ENCODE assay signal across 1 cellular context in the genomic region with DNA sequence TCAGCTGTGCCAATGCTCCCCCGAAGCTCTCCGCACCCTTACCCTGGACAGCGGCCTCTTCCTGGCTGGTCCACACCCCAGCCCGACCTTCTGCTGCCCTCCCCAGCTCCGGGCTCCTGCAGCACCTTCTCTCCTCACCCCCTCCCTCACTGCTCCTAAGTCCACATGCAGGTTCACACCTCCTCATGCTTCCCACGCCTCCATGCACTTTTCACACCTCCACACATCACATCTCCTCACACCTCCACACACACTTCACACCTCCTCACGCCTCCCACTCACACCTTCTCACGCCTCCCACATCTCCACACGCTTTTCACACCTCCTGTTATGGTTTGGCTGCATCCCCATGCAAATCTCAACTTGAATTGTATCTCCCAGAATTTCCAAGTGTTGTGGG.
TF ChIP-seq lines count a peak whose summit lies in the region.

No MANE protein-coding gene starts in this region.

TF ChIP-seq in GM12878, 131 proteins besides CTCF, POLR2A, EP300 and RAD21 (continues in another document):
- TF ChIP-seq MAX (IDR thresholded peaks at IDR 0.05; ENCODE audit: low read depth, low read length), result no peak
- TF ChIP-seq PRDM15 (CRISPR knock-in tag; IDR thresholded peaks at IDR 0.05), result no peak
- TF ChIP-seq MYC (IDR thresholded peaks at IDR 0.05; ENCODE audit: insufficient read depth, insufficient read length, insufficient replicate concordance, low read length, severe bottlenecking), result no peak
- TF ChIP-seq, protein P1, sequence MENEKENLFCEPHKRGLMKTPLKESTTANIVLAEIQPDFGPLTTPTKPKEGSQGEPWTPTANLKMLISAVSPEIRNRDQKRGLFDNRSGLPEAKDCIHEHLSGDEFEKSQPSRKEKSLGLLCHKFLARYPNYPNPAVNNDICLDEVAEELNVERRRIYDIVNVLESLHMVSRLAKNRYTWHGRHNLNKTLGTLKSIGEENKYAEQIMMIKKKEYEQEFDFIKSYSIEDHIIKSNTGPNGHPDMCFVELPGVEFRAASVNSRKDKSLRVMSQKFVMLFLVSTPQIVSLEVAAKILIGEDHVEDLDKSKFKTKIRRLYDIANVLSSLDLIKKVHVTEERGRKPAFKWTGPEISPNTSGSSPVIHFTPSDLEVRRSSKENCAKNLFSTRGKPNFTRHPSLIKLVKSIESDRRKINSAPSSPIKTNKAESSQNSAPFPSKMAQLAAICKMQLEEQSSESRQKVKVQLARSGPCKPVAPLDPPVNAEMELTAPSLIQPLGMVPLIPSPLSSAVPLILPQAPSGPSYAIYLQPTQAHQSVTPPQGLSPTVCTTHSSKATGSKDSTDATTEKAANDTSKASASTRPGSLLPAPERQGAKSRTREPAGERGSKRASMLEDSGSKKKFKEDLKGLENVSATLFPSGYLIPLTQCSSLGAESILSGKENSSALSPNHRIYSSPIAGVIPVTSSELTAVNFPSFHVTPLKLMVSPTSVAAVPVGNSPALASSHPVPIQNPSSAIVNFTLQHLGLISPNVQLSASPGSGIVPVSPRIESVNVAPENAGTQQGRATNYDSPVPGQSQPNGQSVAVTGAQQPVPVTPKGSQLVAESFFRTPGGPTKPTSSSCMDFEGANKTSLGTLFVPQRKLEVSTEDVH (IDR thresholded peaks at IDR 0.05; ENCODE audit: low read depth, partially characterized antibody), result no peak
- no peak for TF ChIP-seq ZZZ3 (IDR thresholded peaks at IDR 0.05; ENCODE audit: control insufficient read depth, insufficient read length, low read depth)
- TF ChIP-seq SMC3 (IDR thresholded peaks at IDR 0.05; ENCODE audit: borderline replicate concordance, low read length), result no peak
- TF ChIP-seq PKNOX1 (IDR thresholded peaks at IDR 0.05), result no peak
- no peak for TF ChIP-seq YY1 (IDR thresholded peaks at IDR 0.05; ENCODE audit: low read depth, low read length)
- TF ChIP-seq RBBP5 (conservative IDR thresholded peaks at IDR 0.05), result no peak
- TF ChIP-seq RAD51 (IDR thresholded peaks at IDR 0.05), result no peak
- no peak for TF ChIP-seq NRF1 (conservative IDR thresholded peaks at IDR 0.05; ENCODE audit: low read depth, low read length)
- TF ChIP-seq CUX1 (IDR thresholded peaks at IDR 0.05; ENCODE audit: insufficient replicate concordance, low read depth, low read length), result no peak
- no peak for TF ChIP-seq LARP7 (IDR thresholded peaks at IDR 0.05)
- no peak for TF ChIP-seq SREBF2 (IDR thresholded peaks at IDR 0.05; ENCODE audit: low read length)
- TF ChIP-seq NR2F1 (conservative IDR thresholded peaks at IDR 0.05), result no peak; the same call in 1 of the 2 replicates
- peak; percentile 94 for TF ChIP-seq NBN (IDR thresholded peaks at IDR 0.05)
- TF ChIP-seq IKZF1 (conservative IDR thresholded peaks at IDR 0.05), result peak; percentile 87
- no peak for TF ChIP-seq GABPA (IDR thresholded peaks at IDR 0.05; ENCODE audit: low read depth)
- TF ChIP-seq, protein P2, sequence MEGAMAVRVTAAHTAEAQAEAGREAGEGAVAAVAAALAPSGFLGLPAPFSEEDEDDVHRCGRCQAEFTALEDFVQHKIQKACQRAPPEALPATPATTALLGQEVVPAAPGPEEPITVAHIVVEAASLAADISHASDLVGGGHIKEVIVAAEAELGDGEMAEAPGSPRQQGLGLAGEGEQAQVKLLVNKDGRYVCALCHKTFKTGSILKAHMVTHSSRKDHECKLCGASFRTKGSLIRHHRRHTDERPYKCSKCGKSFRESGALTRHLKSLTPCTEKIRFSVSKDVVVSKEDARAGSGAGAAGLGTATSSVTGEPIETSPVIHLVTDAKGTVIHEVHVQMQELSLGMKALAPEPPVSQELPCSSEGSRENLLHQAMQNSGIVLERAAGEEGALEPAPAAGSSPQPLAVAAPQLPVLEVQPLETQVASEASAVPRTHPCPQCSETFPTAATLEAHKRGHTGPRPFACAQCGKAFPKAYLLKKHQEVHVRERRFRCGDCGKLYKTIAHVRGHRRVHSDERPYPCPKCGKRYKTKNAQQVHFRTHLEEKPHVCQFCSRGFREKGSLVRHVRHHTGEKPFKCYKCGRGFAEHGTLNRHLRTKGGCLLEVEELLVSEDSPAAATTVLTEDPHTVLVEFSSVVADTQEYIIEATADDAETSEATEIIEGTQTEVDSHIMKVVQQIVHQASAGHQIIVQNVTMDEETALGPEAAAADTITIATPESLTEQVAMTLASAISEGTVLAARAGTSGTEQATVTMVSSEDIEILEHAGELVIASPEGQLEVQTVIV (IDR thresholded peaks at IDR 0.05; ENCODE audit: borderline replicate concordance, partially characterized antibody), result peak; percentile 35
- peak; percentile 37 for TF ChIP-seq SKIL (IDR thresholded peaks at IDR 0.05; ENCODE audit: low read depth, poor library complexity, severe bottlenecking)
- TF ChIP-seq CEBPB (IDR thresholded peaks at IDR 0.05; ENCODE audit: borderline replicate concordance in 1 of 2, low read depth in 2 of 2, low read length in 2 of 2), result no peak
- TF ChIP-seq, protein P3, sequence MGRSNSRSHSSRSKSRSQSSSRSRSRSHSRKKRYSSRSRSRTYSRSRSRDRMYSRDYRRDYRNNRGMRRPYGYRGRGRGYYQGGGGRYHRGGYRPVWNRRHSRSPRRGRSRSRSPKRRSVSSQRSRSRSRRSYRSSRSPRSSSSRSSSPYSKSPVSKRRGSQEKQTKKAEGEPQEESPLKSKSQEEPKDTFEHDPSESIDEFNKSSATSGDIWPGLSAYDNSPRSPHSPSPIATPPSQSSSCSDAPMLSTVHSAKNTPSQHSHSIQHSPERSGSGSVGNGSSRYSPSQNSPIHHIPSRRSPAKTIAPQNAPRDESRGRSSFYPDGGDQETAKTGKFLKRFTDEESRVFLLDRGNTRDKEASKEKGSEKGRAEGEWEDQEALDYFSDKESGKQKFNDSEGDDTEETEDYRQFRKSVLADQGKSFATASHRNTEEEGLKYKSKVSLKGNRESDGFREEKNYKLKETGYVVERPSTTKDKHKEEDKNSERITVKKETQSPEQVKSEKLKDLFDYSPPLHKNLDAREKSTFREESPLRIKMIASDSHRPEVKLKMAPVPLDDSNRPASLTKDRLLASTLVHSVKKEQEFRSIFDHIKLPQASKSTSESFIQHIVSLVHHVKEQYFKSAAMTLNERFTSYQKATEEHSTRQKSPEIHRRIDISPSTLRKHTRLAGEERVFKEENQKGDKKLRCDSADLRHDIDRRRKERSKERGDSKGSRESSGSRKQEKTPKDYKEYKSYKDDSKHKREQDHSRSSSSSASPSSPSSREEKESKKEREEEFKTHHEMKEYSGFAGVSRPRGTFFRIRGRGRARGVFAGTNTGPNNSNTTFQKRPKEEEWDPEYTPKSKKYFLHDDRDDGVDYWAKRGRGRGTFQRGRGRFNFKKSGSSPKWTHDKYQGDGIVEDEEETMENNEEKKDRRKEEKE (IDR thresholded peaks at IDR 0.05), result no peak
- TF ChIP-seq ZNF207 (IDR thresholded peaks at IDR 0.05; ENCODE audit: borderline replicate concordance), result no peak
- TF ChIP-seq RELA (IDR thresholded peaks at IDR 0.05; ENCODE audit: borderline replicate concordance, partially characterized antibody), result no peak
- no peak for TF ChIP-seq CREB1 (IDR thresholded peaks at IDR 0.05; ENCODE audit: low read depth)
- TF ChIP-seq ZNF24 (IDR thresholded peaks at IDR 0.05), result no peak
- TF ChIP-seq GATAD2B (conservative IDR thresholded peaks at IDR 0.05; ENCODE audit: low read depth), result peak; percentile 53; the same call in 1 of the 2 replicates
- TF ChIP-seq KLF5 (IDR thresholded peaks at IDR 0.05; ENCODE audit: partially characterized antibody), result no peak
- TF ChIP-seq BMI1 (IDR thresholded peaks at IDR 0.05; ENCODE audit: borderline replicate concordance), result peak; percentile 85
- no peak for TF ChIP-seq EED (IDR thresholded peaks at IDR 0.05; ENCODE audit: low read depth)
- TF ChIP-seq JUNB (IDR thresholded peaks at IDR 0.05), result no peak
- TF ChIP-seq CBX5 (IDR thresholded peaks at IDR 0.05; ENCODE audit: low read depth), result 0 out of 2 replicates have a peak, but pooled peaks have one; percentile 17
- no peak for TF ChIP-seq ZNF274 (IDR thresholded peaks at IDR 0.05; ENCODE audit: insufficient read depth, insufficient read length)
- TF ChIP-seq FOXK2 (IDR thresholded peaks at IDR 0.05), result no peak
- TF ChIP-seq MEF2B (IDR thresholded peaks at IDR 0.05; ENCODE audit: partially characterized antibody, poor library complexity, severe bottlenecking), result peak; percentile 81
- peak; percentile 94 for TF ChIP-seq SMAD1 (IDR thresholded peaks at IDR 0.05; ENCODE audit: low read depth, partially characterized antibody)
- no peak for TF ChIP-seq BRCA1 (IDR thresholded peaks at IDR 0.05; ENCODE audit: low read depth, low read length)
- TF ChIP-seq CHD2 (IDR thresholded peaks at IDR 0.05; ENCODE audit: borderline replicate concordance, low read depth, low read length), result peak; percentile 51; the same call in 1 of the 2 replicates
- no peak for TF ChIP-seq SRF (IDR thresholded peaks at IDR 0.05; ENCODE audit: low read depth in 2 of 2, low read length in 2 of 2)
